Comparison of ENCODE assay signal across 1 cellular context in genomic region chr1:109213345-109213823, GRCh38.
TF ChIP-seq lines count a peak whose summit lies in the region.

No MANE protein-coding gene starts in this region.

TF ChIP-seq in endothelial cell of umbilical vein, 7 proteins besides CTCF, POLR2A, EP300 and RAD21 (continued from another document):
- TF ChIP-seq, protein P1, sequence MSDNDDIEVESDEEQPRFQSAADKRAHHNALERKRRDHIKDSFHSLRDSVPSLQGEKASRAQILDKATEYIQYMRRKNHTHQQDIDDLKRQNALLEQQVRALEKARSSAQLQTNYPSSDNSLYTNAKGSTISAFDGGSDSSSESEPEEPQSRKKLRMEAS (IDR thresholded peaks at IDR 0.05; ENCODE audit: insufficient read depth, insufficient read length), result no peak
